8 cellular contexts compared by ENCODE assay signal in genomic region chr6:30345852-30346251, GRCh38. TPM values are rescaled to one million over a fixed set of nuclear protein-coding genes. Genes with fewer than 3 reads are reported as not detected.
DNase-seq lines count a peak whose midpoint lies in the region; ATAC-seq and TF ChIP-seq lines count a peak whose summit lies in the region.

No MANE protein-coding gene starts in this region.

- ATAC-seq in HG03139 (IDR thresholded peaks at IDR 0.05; ENCODE audit: unreplicated experiment) (no peak), HG03280 (IDR thresholded peaks at IDR 0.05; ENCODE audit: unreplicated experiment) (no peak)

- peak overlapping the region; percentile 100 for H2AFZ ChIP-seq in neuronal stem cell (ENCODE audit: low read length)

- H4K20me1 ChIP-seq in BLaER1 treated with 17β-estradiol and CSF1 and Interleukin-3, amounts not matched to agents 10 nM and 100 nM: peaks cover 0 to 39% (median 3%) of the 10 kb centered on the region in 11 experiments; a peak in 8 of 22 replicates

- H3K4me1 ChIP-seq in BLaER1 treated with 17β-estradiol and CSF1 and Interleukin-3, amounts not matched to agents 10 nM and 100 nM: peaks cover 14 to 46% (median 27%) of the 10 kb centered on the region in 10 experiments
- H3K4me1 ChIP-seq in duodenal mucosa (ENCODE audit: control insufficient read depth in 1 of 2, insufficient read depth in 2 of 2, low read length in 2 of 2): peaks cover 4 to 9% of the 10 kb centered on the region in 2 donors
- peaks cover 2 to 4% of the 10 kb centered on the region in 2 donors for H3K4me1 ChIP-seq in neuronal stem cell (ENCODE audit: control insufficient read depth in 2 of 2, insufficient read depth in 1 of 2, low read depth in 1 of 2, low read length in 2 of 2)

- no peak overlapping the region for H2BK5ac ChIP-seq in neuronal stem cell (ENCODE audit: low read length)

- H3K27ac ChIP-seq in BLaER1 treated with 17β-estradiol and CSF1 and Interleukin-3, amounts not matched to agents 10 nM and 100 nM: no peak overlapping the region
- no peak overlapping the region for H3K27ac ChIP-seq in duodenal mucosa (ENCODE audit: low read depth, low read length)
- H3K27ac ChIP-seq in neuronal stem cell (replicated peaks; ENCODE audit: low read length): no peak overlapping the region

- H3K14ac ChIP-seq in neuronal stem cell (ENCODE audit: low read length): no peak overlapping the region

- no peaks in the 10 kb centered on the region for H3K9me3 ChIP-seq in BLaER1 treated with 17β-estradiol and CSF1 and Interleukin-3, amounts not matched to agents 10 nM and 100 nM (replicated peaks in 1 of 11)
- no peaks in the 10 kb centered on the region for H3K9me3 ChIP-seq in duodenal mucosa (ENCODE audit: control insufficient read depth in 1 of 2, low read length in 2 of 2)
- H3K9me3 ChIP-seq in neuronal stem cell (replicated peaks in 1 of 2; ENCODE audit: control insufficient read depth in 2 of 2, insufficient read depth in 1 of 2, low read depth in 1 of 2, low read length in 2 of 2): no peaks in the 10 kb centered on the region

- peak overlapping the region in 5 of 11 experiments; percentile 81 to 89 (median 87); a peak in 7 of 22 replicates for H3K9ac ChIP-seq in BLaER1 treated with 17β-estradiol and CSF1 and Interleukin-3, amounts not matched to agents 10 nM and 100 nM
- H3K9ac ChIP-seq in duodenal mucosa (ENCODE audit: low read depth in 1 of 2, low read length in 2 of 2) (peak overlapping the region in 1 of 2 donors; percentile 82), neuronal stem cell (ENCODE audit: low read depth, low read length, poor library complexity) (no peak overlapping the region)

- H3K27me3 ChIP-seq in BLaER1 treated with 17β-estradiol and CSF1 and Interleukin-3, amounts not matched to agents 10 nM and 100 nM: peaks cover 0 to 59% (median 0%) of the 10 kb centered on the region in 11 experiments; a peak in 8 of 22 replicates
- H3K27me3 ChIP-seq in duodenal mucosa (ENCODE audit: control insufficient read depth in 1 of 2, insufficient read depth in 2 of 2, low read length in 2 of 2) (no peaks in the 10 kb centered on the region), neuronal stem cell (ENCODE audit: control insufficient read depth in 3 of 3, insufficient read depth in 3 of 3, low read depth in 1 of 3, low read length in 3 of 3) (no peaks in the 10 kb centered on the region)

- TF ChIP-seq POLR2A in NB4 (IDR thresholded peaks at IDR 0.05; ENCODE audit: extremely low read depth, insufficient read length): no peak

- no peak overlapping the region for H4K91ac ChIP-seq in neuronal stem cell (ENCODE audit: low read depth, low read length, poor library complexity)

- no peak overlapping the region for H3K18ac ChIP-seq in neuronal stem cell (ENCODE audit: low read length)

- no peak overlapping the region for H3K4ac ChIP-seq in neuronal stem cell (ENCODE audit: low read length)

- no peak overlapping the region for H4K8ac ChIP-seq in neuronal stem cell (ENCODE audit: low read depth, low read length)

- no CpG with 5 or more reads among the region's 4 CpGs for WGBS in neuronal stem cell (ENCODE audit: extremely low coverage in 2 of 2, insufficient read length in 2 of 2, insufficient replicate concordance in 1 of 2), 2 donors

- peak overlapping the region; percentile 70 to 79 (median 74); a peak in 19 of 20 replicates for H3K4me3 ChIP-seq in BLaER1 treated with 17β-estradiol and CSF1 and Interleukin-3, amounts not matched to agents 10 nM and 100 nM
- H3K4me3 ChIP-seq in NB4 (ENCODE audit: low read depth, low read length) (peak overlapping the region; percentile 78), duodenal mucosa (ENCODE audit: low read depth in 1 of 2, low read length in 2 of 2) (peak overlapping the region; percentile 86 to 87), neuronal stem cell (ENCODE audit: low read length in 2 of 2) (peak overlapping the region in 1 of 2 donors; percentile 94)

- H3K4me2 ChIP-seq in BLaER1 treated with 17β-estradiol and CSF1 and Interleukin-3, amounts not matched to agents 10 nM and 100 nM: peak overlapping the region; percentile 72 to 86 (median 78)
- no peak overlapping the region for H3K4me2 ChIP-seq in neuronal stem cell (ENCODE audit: insufficient read depth, low read length, poor library complexity, severe bottlenecking)

- DNase-seq in NB4 (ENCODE audit: low read depth): no peak
- no peak for DNase-seq in neuronal stem cell (ENCODE audit: low spot score)
- DNase-seq in ecto neural progenitor cell (ENCODE audit: low spot score): no peak
- no peak for DNase-seq in NCI-H1436 (lab: John Stamatoyannopoulos, UW)

- no peak for TF ChIP-seq CTCF in NB4 (IDR thresholded peaks at IDR 0.05; ENCODE audit: low read depth, low read length)

- H3K23ac ChIP-seq in neuronal stem cell (ENCODE audit: low read depth, low read length, poor library complexity): no peak overlapping the region

- no peak overlapping the region for H2AK5ac ChIP-seq in neuronal stem cell (ENCODE audit: low read depth, low read length)

- H3K36me3 ChIP-seq in BLaER1 treated with 17β-estradiol and CSF1 and Interleukin-3, amounts not matched to agents 10 nM and 100 nM: peaks cover 14 to 33% (median 26%) of the 10 kb centered on the region in 11 experiments
- peaks cover 8 to 25% of the 10 kb centered on the region in 2 donors for H3K36me3 ChIP-seq in duodenal mucosa (ENCODE audit: control insufficient read depth in 1 of 2, insufficient read depth in 2 of 2, low read length in 2 of 2)
- peaks cover 13 to 32% of the 10 kb centered on the region in 2 donors for H3K36me3 ChIP-seq in neuronal stem cell (replicated peaks in 1 of 2; ENCODE audit: control insufficient read depth in 2 of 2, insufficient read depth in 2 of 2, low read length in 2 of 2)

- H2BK15ac ChIP-seq in neuronal stem cell (ENCODE audit: low read length): no peak overlapping the region

- no peaks in the 10 kb centered on the region for H3K79me1 ChIP-seq in neuronal stem cell (ENCODE audit: low read depth, low read length)

- no peak overlapping the region for H2BK12ac ChIP-seq in neuronal stem cell (ENCODE audit: low read length)

- H2BK120ac ChIP-seq in neuronal stem cell (ENCODE audit: low read depth, low read length): no peak overlapping the region

RNA-seq across cellular contexts. Expression of gene RPP21, which starts 0.9 kb away (rescaled TPM):
- 140 TPM for polyA plus RNA-seq in neuronal stem cell (2013, experiment 1 of 2)
- 136 TPM for polyA plus RNA-seq in neuronal stem cell (2013, experiment 2 of 2)

RNA-seq across cellular contexts. Expression of gene TRIM39, which starts 19.1 kb away (rescaled TPM):
- 8.9 TPM for polyA plus RNA-seq in neuronal stem cell (2013, experiment 1 of 2)
- polyA plus RNA-seq in neuronal stem cell (2013, experiment 2 of 2): 7.8 TPM
